ENCODE assay signal across 8 cellular contexts in the genomic region with DNA sequence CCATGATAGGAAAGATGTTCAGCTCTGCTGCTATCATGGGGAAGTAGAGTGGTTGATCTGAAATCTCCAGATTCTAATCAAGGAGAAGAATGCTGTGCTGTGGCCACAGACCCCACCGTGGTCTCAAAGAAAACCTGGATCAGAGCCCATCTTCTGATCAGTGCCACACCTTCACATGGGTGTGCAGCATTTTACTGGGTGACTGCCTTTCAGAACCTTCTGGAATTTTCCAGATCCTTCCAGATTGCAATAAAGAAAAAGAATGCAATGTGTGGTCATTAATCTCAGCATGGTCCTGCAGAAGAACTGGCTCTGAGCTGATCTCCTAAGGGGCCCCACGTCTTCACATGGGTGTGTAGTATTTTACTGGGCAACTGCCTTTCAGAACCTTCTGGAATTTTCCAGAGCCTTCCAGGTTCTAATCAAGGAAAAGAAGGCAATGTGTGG. TPM values are rescaled to one million over a fixed set of nuclear protein-coding genes. Genes with fewer than 3 reads are reported as not detected.
A peak's percentile ranks its signal among the peaks of the same experiment; 100 is the strongest.
DNase-seq lines count a peak whose midpoint lies in the region; ATAC-seq, FAIRE-seq and TF ChIP-seq lines count a peak whose summit lies in the region.

No MANE protein-coding gene starts in this region.

- intact Hi-C loops in Caco-2 (cut with micrococcal nuclease; ENCODE audit: unreplicated experiment): loop anchor here (2.0 kb wide), 2 partner anchors 15 to 27 kb away; no protein-coding TSS in a partner anchor
- intact Hi-C loops in natural killer cell (cut with micrococcal nuclease): loop anchor here (2.0 kb wide), 1 partner anchor 15 kb away; no protein-coding TSS in a partner anchor

- peaks cover 15% of the 10 kb centered on the region for H3K4me1 ChIP-seq in Caco-2

- H3K36me3 ChIP-seq in Caco-2 (ENCODE audit: control insufficient read depth, insufficient read depth, low read length) (no peaks in the 10 kb centered on the region), bronchial epithelial cell (ENCODE audit: control insufficient read depth, insufficient read depth, low read length) (no peaks in the 10 kb centered on the region)

- no TSS peak for BruUV-seq in Caco-2 (replicated peaks; lab: Mats Ljungman, UMichigan)

- H3K4me3 Mint-ChIP-seq in Caco-2 (ENCODE audit: unreplicated experiment): peak overlapping the region; percentile 49
- H3K4me3 Mint-ChIP-seq in natural killer cell: peak overlapping the region; percentile 75

- peak; percentile 52 for FAIRE-seq in bronchial epithelial cell (lab: Jason Lieb, UNC)

- H3K9me3 Mint-ChIP-seq in Caco-2 (ENCODE audit: unreplicated experiment) (no peaks in the 10 kb centered on the region), natural killer cell (no peaks in the 10 kb centered on the region)

- CTCF ChIA-PET in Caco-2 (lab: Charles Lee): no interaction called here

- DNase-seq in Caco-2 (no peak), bronchial epithelial cell (ENCODE audit: low read depth) (no peak), natural killer cell (peak; percentile 12), NCI-H2227 (lab: John Stamatoyannopoulos, UW; ENCODE audit: unreplicated experiment) (no peak), inferior parietal cortex (ENCODE audit: extremely low spot score) (no peak), NCI-H69 (lab: John Stamatoyannopoulos, UW) (no peak)

- H3K27me3 Mint-ChIP-seq in Caco-2 (ENCODE audit: insufficient read depth, unreplicated experiment) (no peaks in the 10 kb centered on the region), natural killer cell (ENCODE audit: low read depth in 2 of 2) (no peaks in the 10 kb centered on the region)

- no peaks in the 10 kb centered on the region for H3K9me3 ChIP-seq in Caco-2

- H3K4me1 Mint-ChIP-seq in Caco-2 (ENCODE audit: low read depth, unreplicated experiment): peaks cover 18% of the 10 kb centered on the region
- peaks cover 90 to 91% of the 10 kb centered on the region in 2 donors for H3K4me1 Mint-ChIP-seq in natural killer cell

- peak; percentile 3 for ATAC-seq in HG03175 (IDR thresholded peaks at IDR 0.05; ENCODE audit: unreplicated experiment)
- ATAC-seq in natural killer cell: peak in 1 of 3 donors; percentile 28
- ATAC-seq in GM18868 (IDR thresholded peaks at IDR 0.05; ENCODE audit: unreplicated experiment): no peak

- H3K36me3 Mint-ChIP-seq in Caco-2 (ENCODE audit: insufficient read depth, unreplicated experiment) (peaks cover 12% of the 10 kb centered on the region), natural killer cell (no peaks in the 10 kb centered on the region)

- H3K27me3 ChIP-seq in Caco-2 (replicated peaks; ENCODE audit: control insufficient read depth, insufficient read depth, low read length): no peaks in the 10 kb centered on the region
- H3K27me3 ChIP-seq in bronchial epithelial cell (ENCODE audit: control insufficient read depth, insufficient read depth, low read length): no peaks in the 10 kb centered on the region

- no peak overlapping the region for H3K4me3 ChIP-seq in Caco-2 (ENCODE audit: low read depth, low read length)
- H3K4me3 ChIP-seq in bronchial epithelial cell (ENCODE audit: low read depth, low read length): no peak overlapping the region

- POLR2A ChIA-PET in Caco-2 (lab: Charles Lee): interaction anchor here (1.6 kb wide), 1 partner anchor 17 kb away, joined by 9 read pairs; a partner anchor contains a TSS

- TF ChIP-seq CTCF in Caco-2 (IDR thresholded peaks at IDR 0.05; ENCODE audit: insufficient read depth in 1 of 2, low read depth in 1 of 2, low read length in 1 of 2, severe bottlenecking in 1 of 2, unreplicated experiment in 1 of 2): no peak
- no peak for TF ChIP-seq CTCF in bronchial epithelial cell (IDR thresholded peaks at IDR 0.05; ENCODE audit: insufficient read depth, low read length, severe bottlenecking)
- TF ChIP-seq CTCF in natural killer cell (IDR thresholded peaks at IDR 0.05): no peak

- H3K27ac Mint-ChIP-seq in Caco-2 (ENCODE audit: unreplicated experiment): peak overlapping the region; percentile 75
- H3K27ac Mint-ChIP-seq in natural killer cell: peak overlapping the region; percentile 87 to 94

RNA-seq across cellular contexts. Expression of a gene that starts 17.1 kb away (rescaled TPM):
- total RNA-seq in Caco-2 (2022) (7.9 and 11.4 TPM in 2 replicates), bronchial epithelial cell (21.3 and 26.6 TPM in 2 replicates), natural killer cell (100 to 1,000 TPM; 183 to 344 (median 325) TPM)
